9 cellular contexts compared by ENCODE assay signal in the genomic region with DNA sequence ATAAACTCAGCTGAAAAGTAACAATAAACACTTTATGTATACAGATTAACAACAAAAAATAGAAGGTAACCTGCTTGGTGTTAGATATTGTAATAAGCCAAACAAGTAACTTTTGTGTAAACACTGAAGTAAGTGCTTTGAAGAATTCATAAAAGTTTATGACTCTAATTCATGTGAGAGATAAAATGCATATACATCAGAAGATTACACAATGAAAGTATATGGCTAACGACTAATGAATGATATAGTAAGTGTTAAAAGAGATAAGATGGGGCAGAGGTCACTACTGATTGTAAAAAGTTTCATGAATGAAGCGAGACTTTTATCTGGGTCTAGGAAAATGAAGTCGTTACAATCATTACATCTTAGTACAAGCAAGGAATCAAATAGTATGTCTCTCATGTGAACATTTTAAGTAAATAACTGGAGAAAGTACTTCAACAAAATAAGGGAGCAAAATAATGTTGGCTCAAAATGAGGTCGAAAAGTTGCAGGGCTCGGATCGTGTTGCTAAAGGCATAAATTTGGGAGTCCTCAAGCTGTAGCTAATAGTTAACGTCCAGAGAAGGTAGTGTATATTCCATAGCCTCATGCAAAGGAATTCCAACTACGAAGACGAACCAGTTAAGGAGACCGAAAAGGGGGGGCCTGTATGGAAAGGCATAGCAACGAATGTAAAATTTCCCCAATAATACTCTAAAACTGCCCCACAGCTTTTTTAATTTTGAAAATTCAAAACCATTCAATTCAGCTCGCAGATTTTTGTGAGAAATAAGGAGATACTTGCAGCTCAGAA. TPM values are rescaled to one million over a fixed set of nuclear protein-coding genes. Genes with fewer than 3 reads are reported as not detected.
A peak's percentile ranks its signal among the peaks of the same experiment; 100 is the strongest.
DNase-seq lines count a peak whose midpoint lies in the region; ATAC-seq, FAIRE-seq and TF ChIP-seq lines count a peak whose summit lies in the region.
"Had no signal": no experiment of that assay in that cellular context is flagged by ENCODE, and none has a peak within 500 bp of the region (broad histone marks: within the 10 kb centered on the region; RNA-seq: fewer than 3 reads in every experiment).

No MANE protein-coding gene starts in this region.

- H3K4me1 ChIP-seq in left lung: peaks cover 0 to 30% of the 10 kb centered on the region in 2 donors
- H3K4me1 ChIP-seq in thyroid gland: peaks cover 23 to 25% of the 10 kb centered on the region in 2 donors

- H3K27me3 ChIP-seq in left lung: no peaks in the 10 kb centered on the region
- H3K27me3 ChIP-seq in thyroid gland: no peaks in the 10 kb centered on the region

- H3K9me3 Mint-ChIP-seq in stimulated activated naive CD8-positive, alpha-beta T cell treated with anti-CD3 and anti-CD28 coated beads, Interleukin-15, Interleukin-2, amounts not matched to agents 100 ng/mL and 50 ng/mL, for 24 hours: no peaks in the 10 kb centered on the region

- no peaks in the 10 kb centered on the region for H3K27me3 Mint-ChIP-seq in stimulated activated naive CD8-positive, alpha-beta T cell treated with anti-CD3 and anti-CD28 coated beads, Interleukin-15, Interleukin-2, amounts not matched to agents 100 ng/mL and 50 ng/mL, for 24 hours

- H3K4me3 ChIP-seq in left lung: peak overlapping the region; percentile 85 to 97
- peak overlapping the region in 2 of 3 donors; percentile 85 to 94 for H3K4me3 ChIP-seq in thyroid gland (replicated peaks in 1 of 3)

- WGBS in thyroid gland, 2 donors: 21 to 26% methylated on average over 12 of the region's 12 CpGs

- H3K4me3 Mint-ChIP-seq in stimulated activated naive CD8-positive, alpha-beta T cell treated with anti-CD3 and anti-CD28 coated beads, Interleukin-15, Interleukin-2, amounts not matched to agents 100 ng/mL and 50 ng/mL, for 24 hours: peak overlapping the region; percentile 97

- intact Hi-C loops in left lung (cut with DNase I): no loop called here
- intact Hi-C loops in thyroid gland (cut with DNase I): no loop called here

- peak overlapping the region; percentile 97 for H3K27ac Mint-ChIP-seq in stimulated activated naive CD8-positive, alpha-beta T cell treated with anti-CD3 and anti-CD28 coated beads, Interleukin-15, Interleukin-2, amounts not matched to agents 100 ng/mL and 50 ng/mL, for 24 hours

- H3K9me3 ChIP-seq in left lung (no peaks in the 10 kb centered on the region), thyroid gland (no peaks in the 10 kb centered on the region)

- H3K36me3 ChIP-seq in left lung: peaks cover 0 to 8% of the 10 kb centered on the region in 2 donors
- H3K36me3 ChIP-seq in thyroid gland: peaks cover 5 to 7% of the 10 kb centered on the region in 2 donors

- TF ChIP-seq POLR2A in thyroid gland (IDR thresholded peaks at IDR 0.05): no peak

- H3K36me3 Mint-ChIP-seq in stimulated activated naive CD8-positive, alpha-beta T cell treated with anti-CD3 and anti-CD28 coated beads, Interleukin-15, Interleukin-2, amounts not matched to agents 100 ng/mL and 50 ng/mL, for 24 hours (ENCODE audit: low read depth): peaks cover 42% of the 10 kb centered on the region

- H3K4me1 Mint-ChIP-seq in stimulated activated naive CD8-positive, alpha-beta T cell treated with anti-CD3 and anti-CD28 coated beads, Interleukin-15, Interleukin-2, amounts not matched to agents 100 ng/mL and 50 ng/mL, for 24 hours (ENCODE audit: low read depth): peaks cover 32% of the 10 kb centered on the region

- no peak for TF ChIP-seq CTCF in left lung (IDR thresholded peaks at IDR 0.05)
- TF ChIP-seq CTCF in thyroid gland (IDR thresholded peaks at IDR 0.05): no peak

- peak overlapping the region; percentile 95 to 97 for H3K27ac ChIP-seq in left lung
- peak overlapping the region in 2 of 3 donors; percentile 89 to 99 for H3K27ac ChIP-seq in thyroid gland

- no peak for FAIRE-seq in urothelium cell line (lab: Jason Lieb, UNC)
- FAIRE-seq: islet of Langerhans had no signal

- no peak for DNase-seq in stimulated activated naive CD8-positive, alpha-beta T cell treated with anti-CD3 and anti-CD28 coated beads, Interleukin-15, Interleukin-2, amounts not matched to agents 100 U/mL and 50 U/mL, for 24 hours
- DNase-seq in astrocyte of the hippocampus (ENCODE audit: low read depth, low spot score): peak; percentile 27
- DNase-seq in left lung: no peak
- no peak for DNase-seq in thyroid gland
- no peak for DNase-seq in urothelium cell line (ENCODE audit: low spot score)
- no peak for DNase-seq in C1 segment of cervical spinal cord (lab: John Stamatoyannopoulos, UW)
- DNase-seq in NCI-H524 treated with DMSO at 0.1 percent for 48 hours (lab: John Stamatoyannopoulos, UW): no peak

- ATAC-seq in stimulated activated naive CD8-positive, alpha-beta T cell treated with anti-CD3 and anti-CD28 coated beads, Interleukin-15, Interleukin-2, amounts not matched to agents 100 U/mL and 50 U/mL, for 24 hours: no peak
- ATAC-seq in left lung: no peak

RNA-seq across cellular contexts. Expression of a gene that starts 1.0 kb away (rescaled TPM):
- total RNA-seq in left lung (10 to 100 TPM; 78.0 to 78.9 TPM), thyroid gland (100 to 1,000 TPM in 3 of 4 donors, 10 to 100 TPM in 1; 77.6 to 194 (median 138) TPM)
